ENCODE assay signal across 21 cellular contexts in genomic region chr9:34335376-34335775, GRCh38. TPM values are rescaled to one million over a fixed set of nuclear protein-coding genes. Genes with fewer than 3 reads are reported as not detected.
DNase-seq lines count a peak whose midpoint lies in the region; ATAC-seq, FAIRE-seq and TF ChIP-seq lines count a peak whose summit lies in the region.
"Had no signal": no experiment of that assay in that cellular context is flagged by ENCODE, and none has a peak within 500 bp of the region (broad histone marks: within the 10 kb centered on the region; RNA-seq: fewer than 3 reads in every experiment).

No MANE protein-coding gene starts in this region.

- H4K20me1 ChIP-seq in HepG2 (ENCODE audit: insufficient read depth, low read length): no peaks in the 10 kb centered on the region
- H4K20me1 ChIP-seq in GM23248 (ENCODE audit: insufficient read depth): no peaks in the 10 kb centered on the region
- H4K20me1 ChIP-seq in mammary epithelial cell (ENCODE audit: insufficient read depth, low read length): no peaks in the 10 kb centered on the region

- whole genome bisulfite sequencing in HepG2 (ENCODE audit: low lambda C conversion rate): 88% methylated on average over 4 of the region's 4 CpGs
- 75% methylated on average over 3 of the region's 4 CpGs for WGBS in right lobe of liver (ENCODE audit: insufficient coverage, low coverage, low lambda C conversion rate, missing lambda C conversion rate)
- WGBS in GM23248 (ENCODE audit: low coverage in 1 of 2, low lambda C conversion rate in 2 of 2, missing lambda C conversion rate in 2 of 2), 2 experiments: 55 to 61% methylated on average over 4 of the region's 4 CpGs
- 93% methylated on average over 4 of the region's 4 CpGs for WGBS in mammary epithelial cell (ENCODE audit: low coverage, missing lambda C conversion rate)

- dilution Hi-C loops in mammary epithelial cell (cut with HindIII; ENCODE audit: low sequenced_read_pairs): loop anchor here (5.0 to 10.0 kb wide), 3 partner anchors 42 to 279 kb away; partner anchors contain the start of genes MYORG and RPP25L

- TF ChIP-seq CTCF in HepG2 (CRISPR knock-in tag; IDR thresholded peaks at IDR 0.05): no peak
- TF ChIP-seq CTCF in right lobe of liver (IDR thresholded peaks at IDR 0.05): no peak
- no peak for TF ChIP-seq CTCF in mammary epithelial cell (conservative IDR thresholded peaks at IDR 0.05 in 1 of 2, IDR thresholded peaks at IDR 0.05 in 1 of 2; ENCODE audit: extremely low read depth in 1 of 2, insufficient read depth in 1 of 2, low read depth in 1 of 2, low read length in 2 of 2)

- no peak for ATAC-seq in HepG2
- no peak for ATAC-seq in right lobe of liver
- ATAC-seq: HCT116 had no signal

- H3K9me2 ChIP-seq in GM23248 (ENCODE audit: insufficient read depth): no peaks in the 10 kb centered on the region

- DNase-seq in HepG2 (ENCODE audit: low spot score) (no peak), right lobe of liver (no peak), pons (ENCODE audit: low spot score) (peak; percentile 34), GM19239 (ENCODE audit: insufficient read length, low spot score) (no peak), dermis blood vessel endothelial cell (no peak), GM23248 (no peak), mammary epithelial cell (no peak)
- DNase-seq: COR-L47; DMS 273 treated with DMSO at 0.1 percent for 48 hours; DND-41; KG1; NCI-H1105 treated with DMSO at 0.1 percent for 48 hours; NCI-H1694; NCI-H2107; NCI-H510A; NCI-H748 treated with DMSO at 0.1 percent for 48 hours; NK-92 treated with Interleukin-12 subunit alpha and Interleukin-12 subunit beta, amount 100 ng/mL, for 24 hours; Peyer's patch had no signal

- TF ChIP-seq EP300 in HepG2 (IDR thresholded peaks at IDR 0.05; ENCODE audit: low read depth in 2 of 2, low read length in 2 of 2): no peak
- no peak for TF ChIP-seq EP300 in HepG2 (CRISPR knock-in tag; IDR thresholded peaks at IDR 0.05; ENCODE audit: borderline replicate concordance)

- FAIRE-seq in HepG2 (lab: Jason Lieb, UNC): no peak
- no peak for FAIRE-seq in GM19239 (lab: Jason Lieb, UNC)

- no peaks in the 10 kb centered on the region; the same call in 1 of the 2 replicates for H3F3A ChIP-seq in GM23248 (ENCODE audit: insufficient read depth)

- H3K9ac ChIP-seq in HepG2 (ENCODE audit: insufficient read depth, low read depth, low read length): peak overlapping the region; percentile 59
- H3K9ac ChIP-seq in iPS-20b (ENCODE audit: low read depth, low read length): peak overlapping the region; percentile 1; the same call in 1 of the 2 replicates
- no peak overlapping the region for H3K9ac ChIP-seq in GM23248
- no peak overlapping the region for H3K9ac ChIP-seq in mammary epithelial cell (ENCODE audit: insufficient read depth, low read length)

- peaks cover 2% of the 10 kb centered on the region for H3K79me2 ChIP-seq in HepG2 (ENCODE audit: insufficient read depth, low read length)
- peaks cover 56% of the 10 kb centered on the region for H3K79me2 ChIP-seq in GM23248 (ENCODE audit: insufficient read depth)
- H3K79me2 ChIP-seq in mammary epithelial cell (ENCODE audit: insufficient read depth, low read length): peaks cover 48% of the 10 kb centered on the region

- POLR2A ChIA-PET in HepG2 (lab: Yijun Ruan, JAX): interaction anchor here (2.2 to 7.6 kb wide), 5 partner anchors 12 to 167 kb away, joined by 10 to 162 read pairs (median 18); partner anchors contain the start of gene MYORG

- no peak overlapping the region for H2AFZ ChIP-seq in HepG2 (ENCODE audit: low read length)
- H2AFZ ChIP-seq in GM23248: no peak overlapping the region
- H2AFZ ChIP-seq in mammary epithelial cell (ENCODE audit: low read depth, low read length): no peak overlapping the region

- CTCF ChIA-PET in HepG2 (lab: Yijun Ruan, JAX; ENCODE audit: low intra/inter-chr PET ratio, low total read pairs): interaction anchor here (7.1 kb wide), 1 partner anchor 43 kb away, joined by 143 read pairs; the partner anchor contains the start of gene MYORG
- CTCF ChIA-PET in mammary epithelial cell (lab: Charles Lee; ENCODE audit: low non-redundant PET): interaction anchor here (0.5 kb wide), 1 partner anchor 82 kb away, joined by 3 read pairs; no protein-coding TSS in a partner anchor

- TF ChIP-seq RAD21 in HepG2 (CRISPR knock-in tag; IDR thresholded peaks at IDR 0.05): no peak

- H3K4me2 ChIP-seq in HepG2 (ENCODE audit: low read depth, low read length) (peak overlapping the region; percentile 71), GM23248 (ENCODE audit: unreplicated experiment) (no peak overlapping the region), mammary epithelial cell (ENCODE audit: insufficient read depth, low read depth, low read length) (no peak overlapping the region)

- intact Hi-C loops in HepG2 (cut with micrococcal nuclease; ENCODE audit: unreplicated experiment) (loop anchor here (10.0 kb wide), 1 partner anchor 169 kb away; no protein-coding TSS in a partner anchor), right lobe of liver (cut with DNase I) (loop anchor here in 1 of 2 donors (5.0 kb wide), 1 partner anchor 37 kb away; no protein-coding TSS in a partner anchor), mammary epithelial cell (cut with micrococcal nuclease) (no loop called here)

- no peaks in the 10 kb centered on the region for H3K27me3 ChIP-seq in HepG2 (ENCODE audit: control insufficient read depth in 1 of 2, insufficient read depth in 2 of 2, low read length in 2 of 2)
- no peaks in the 10 kb centered on the region for H3K27me3 ChIP-seq in right lobe of liver
- H3K27me3 ChIP-seq in iPS-20b (ENCODE audit: insufficient read depth, low read length): no peaks in the 10 kb centered on the region
- no peaks in the 10 kb centered on the region for H3K27me3 ChIP-seq in GM23248 (replicated peaks; ENCODE audit: insufficient read depth)
- H3K27me3 ChIP-seq in mammary epithelial cell (ENCODE audit: insufficient read depth, low read length): no peaks in the 10 kb centered on the region
- H3K27me3 ChIP-seq: Peyer's patch had no signal

- TF ChIP-seq POLR2A in HepG2 (IDR thresholded peaks at IDR 0.05; ENCODE audit: insufficient read depth in 1 of 2, low read depth in 2 of 2, low read length in 2 of 2) (no peak), right lobe of liver (IDR thresholded peaks at IDR 0.05) (no peak)

- in situ Hi-C loops in HepG2 (cut with HindIII; ENCODE audit: extremely low pct_ligation_motif_present, low pct_unique_long_range_greater_than_20kb): no loop called here
- in situ Hi-C loops in GM23248 (cut with MboI): no loop called here
- in situ Hi-C loops in mammary epithelial cell (cut with MboI; ENCODE audit: low sequenced_read_pairs in 2 of 2): no loop called here

- no TSS peak for BruUV-seq in HepG2 (replicated peaks; lab: Mats Ljungman, UMichigan)
- BruUV-seq in mammary epithelial cell (replicated peaks; lab: Mats Ljungman, UMichigan): no TSS peak

- H3K27ac ChIP-seq in HepG2 (ENCODE audit: extremely low read length, insufficient read depth, low read length): peak overlapping the region; percentile 68
- H3K27ac ChIP-seq in right lobe of liver: no peak overlapping the region
- H3K27ac ChIP-seq in iPS-20b (ENCODE audit: low read length): no peak overlapping the region
- no peak overlapping the region for H3K27ac ChIP-seq in GM23248
- H3K27ac ChIP-seq in mammary epithelial cell (ENCODE audit: insufficient read depth, low read depth, low read length): no peak overlapping the region
- H3K27ac ChIP-seq: 22Rv1, Peyer's patch had no signal

- peaks cover 52% of the 10 kb centered on the region for H3K4me1 ChIP-seq in HepG2 (ENCODE audit: insufficient read depth, low read length)
- peaks cover 0 to 29% (median 6%) of the 10 kb centered on the region in 4 donors for H3K4me1 ChIP-seq in right lobe of liver
- peaks cover 14% of the 10 kb centered on the region for H3K4me1 ChIP-seq in iPS-20b (ENCODE audit: insufficient read depth, low read length)
- 0 out of 2 replicates have a peak, but pooled peaks cover 5% of the 10 kb centered on the region for H3K4me1 ChIP-seq in GM23248 (ENCODE audit: insufficient read depth)
- peaks cover 28% of the 10 kb centered on the region for H3K4me1 ChIP-seq in mammary epithelial cell (ENCODE audit: insufficient read depth, low read length)

- H3K36me3 ChIP-seq in HepG2 (replicated peaks in 1 of 2; ENCODE audit: control insufficient read depth in 1 of 2, insufficient read depth in 2 of 2, low read length in 2 of 2) (peaks cover 10 to 12% of the 10 kb centered on the region in 2 experiments), right lobe of liver (peaks cover 0 to 10% (median 3%) of the 10 kb centered on the region in 4 donors), iPS-20b (ENCODE audit: insufficient read depth, low read depth, low read length) (peaks cover 18% of the 10 kb centered on the region), GM23248 (ENCODE audit: low read depth) (peaks cover 10% of the 10 kb centered on the region; the same call in 1 of the 2 replicates), mammary epithelial cell (ENCODE audit: insufficient read depth, low read length) (peaks cover 8% of the 10 kb centered on the region)

- H3K4me3 ChIP-seq in HepG2 (replicated peaks in 1 of 3; ENCODE audit: insufficient read depth in 1 of 3, low read depth in 2 of 3, low read length in 3 of 3): no peak overlapping the region
- H3K4me3 ChIP-seq in right lobe of liver: no peak overlapping the region
- H3K4me3 ChIP-seq in iPS-20b (ENCODE audit: low read length): no peak overlapping the region
- no peak overlapping the region for H3K4me3 ChIP-seq in GM23248
- H3K4me3 ChIP-seq in mammary epithelial cell (replicated peaks in 1 of 3; ENCODE audit: insufficient read depth in 1 of 3, low read depth in 2 of 3, low read length in 3 of 3): no peak overlapping the region
- H3K4me3 ChIP-seq: Peyer's patch had no signal

- H3K9me3 ChIP-seq in HepG2 (ENCODE audit: low read length) (no peaks in the 10 kb centered on the region), right lobe of liver (no peaks in the 10 kb centered on the region), iPS-20b (ENCODE audit: insufficient read depth, low read depth, low read length) (no peaks in the 10 kb centered on the region), GM23248 (ENCODE audit: low read depth) (no peaks in the 10 kb centered on the region), mammary epithelial cell (replicated peaks; ENCODE audit: insufficient read depth, low read length) (no peaks in the 10 kb centered on the region)
- H3K9me3 ChIP-seq: Peyer's patch had no signal

RNA-seq across cellular contexts. Expression of gene NUDT2, which starts 6.0 kb away (rescaled TPM):
- total RNA-seq in HepG2 (2016; rRNA removed; fragmentation: Illumina TruSeq; extraction: Trizol): 19.9 and 28.0 TPM in 2 replicates
- 10.3 and 10.9 TPM in 2 replicates for total RNA-seq in HepG2 (2016; cell fraction: cytosol; rRNA removed; fragmentation: Illumina TruSeq; extraction: Trizol; ENCODE audit: low read depth)
- 19.3 and 30.3 TPM in 2 replicates for total RNA-seq in HepG2 (2016; cell fraction: insoluble cytoplasmic fraction; rRNA removed; fragmentation: Illumina TruSeq; extraction: Trizol)
- 15.4 and 16.7 TPM in 2 replicates for total RNA-seq in HepG2 (2016; cell fraction: membrane; rRNA removed; fragmentation: Illumina TruSeq; extraction: Trizol)
- 7.0 and 9.3 TPM in 2 replicates for total RNA-seq in HepG2 (2016; cell fraction: nucleus; rRNA removed; fragmentation: Illumina TruSeq; extraction: Trizol)
- 19.9 and 24.6 TPM in 2 replicates for polyA plus RNA-seq in HepG2 (2011; rRNA removed)
- 24.3 and 27.3 TPM in 2 replicates for polyA plus RNA-seq in HepG2 (2011; cell fraction: cytosol; rRNA removed)
- 6.9 and 7.0 TPM in 2 replicates for polyA plus RNA-seq in HepG2 (2011; cell fraction: nucleus; rRNA removed)
- 11.3 and 13.8 TPM in 2 replicates for polyA plus RNA-seq in HepG2 (2012)
- polyA plus RNA-seq in HepG2 (2016; cell fraction: cytosol; fragmentation: Illumina TruSeq; extraction: Trizol; ENCODE audit: low read depth): 7.8 and 8.4 TPM in 2 replicates
- polyA plus RNA-seq in HepG2 (2016; cell fraction: insoluble cytoplasmic fraction; fragmentation: Illumina TruSeq; extraction: Trizol; ENCODE audit: low read depth): 22.0 and 27.3 TPM in 2 replicates
- polyA plus RNA-seq in HepG2 (2016; cell fraction: membrane; fragmentation: Illumina TruSeq; extraction: Trizol; ENCODE audit: low read depth): 11.0 and 15.4 TPM in 2 replicates
- 13.5 and 15.5 TPM in 2 replicates for polyA plus RNA-seq in HepG2 (2016; cell fraction: nucleus; fragmentation: Illumina TruSeq; extraction: Trizol; ENCODE audit: insufficient read depth, low read depth)
- polyA minus RNA-seq in HepG2 (2011; rRNA and poly(A)+ RNA removed; ENCODE audit: low replicate concordance): 12.3 and 17.3 TPM in 2 replicates
- 3.1 and 4.8 TPM in 2 replicates for polyA minus RNA-seq in HepG2 (2011; cell fraction: cytosol; rRNA and poly(A)+ RNA removed)
- polyA minus RNA-seq in HepG2 (2011; cell fraction: nucleus; rRNA and poly(A)+ RNA removed): 3.5 and 5.1 TPM in 2 replicates
- total RNA-seq in right lobe of liver: 10 to 100 TPM in 4 of 6 experiments, 1 to 10 TPM in 2; 4.9 to 13.7 (median 11.2) TPM
- total RNA-seq in dermis blood vessel endothelial cell: 24.7 and 61.9 TPM in 2 replicates
- total RNA-seq in GM23248 (2014; rRNA removed; shearing (Covaris generic)): 7.6 and 12.5 TPM in 2 replicates
- 14.3 and 17.6 TPM in 2 replicates for polyA plus RNA-seq in GM23248 (2016; fragmentation: Nextera tagmentation; extraction: Ambion mirVana)
- total RNA-seq in mammary epithelial cell: 10 to 100 TPM; 17.8 to 22.9 TPM
- polyA plus RNA-seq in mammary epithelial cell: 60.3 TPM
- 15.3 TPM for polyA minus RNA-seq in mammary epithelial cell

RNA-seq across cellular contexts. Expression of gene KIF24, which starts 6.3 kb away (rescaled TPM):
- total RNA-seq in HepG2 (2016; rRNA removed; fragmentation: Illumina TruSeq; extraction: Trizol): 2.8 and 3.0 TPM in 2 replicates
- 0.61 and 0.79 TPM in 2 replicates for total RNA-seq in HepG2 (2016; cell fraction: cytosol; rRNA removed; fragmentation: Illumina TruSeq; extraction: Trizol; ENCODE audit: low read depth)
- 2.9 and 3.1 TPM in 2 replicates for total RNA-seq in HepG2 (2016; cell fraction: insoluble cytoplasmic fraction; rRNA removed; fragmentation: Illumina TruSeq; extraction: Trizol)
- 0.96 and 1.1 TPM in 2 replicates for total RNA-seq in HepG2 (2016; cell fraction: membrane; rRNA removed; fragmentation: Illumina TruSeq; extraction: Trizol)
- 4.0 and 4.2 TPM in 2 replicates for total RNA-seq in HepG2 (2016; cell fraction: nucleus; rRNA removed; fragmentation: Illumina TruSeq; extraction: Trizol)
- 1.1 TPM in 2 replicates for polyA plus RNA-seq in HepG2 (2011; rRNA removed)
- 0.53 and 0.70 TPM in 2 replicates for polyA plus RNA-seq in HepG2 (2011; cell fraction: cytosol; rRNA removed)
- 1.7 and 1.9 TPM in 2 replicates for polyA plus RNA-seq in HepG2 (2011; cell fraction: nucleus; rRNA removed)
- 0.40 and 0.67 TPM in 2 replicates for polyA plus RNA-seq in HepG2 (2012)
- polyA plus RNA-seq in HepG2 (2016; cell fraction: cytosol; fragmentation: Illumina TruSeq; extraction: Trizol; ENCODE audit: low read depth): 0.29 and 0.34 TPM in 2 replicates
- 1.7 and 2.2 TPM in 2 replicates for polyA plus RNA-seq in HepG2 (2016; cell fraction: insoluble cytoplasmic fraction; fragmentation: Illumina TruSeq; extraction: Trizol; ENCODE audit: low read depth)
- polyA plus RNA-seq in HepG2 (2016; cell fraction: membrane; fragmentation: Illumina TruSeq; extraction: Trizol; ENCODE audit: low read depth): 0.55 and 0.58 TPM in 2 replicates
- 3.6 and 4.2 TPM in 2 replicates for polyA plus RNA-seq in HepG2 (2016; cell fraction: nucleus; fragmentation: Illumina TruSeq; extraction: Trizol; ENCODE audit: insufficient read depth, low read depth)
- 2.8 and 24.8 TPM in 2 replicates for polyA minus RNA-seq in HepG2 (2011; rRNA and poly(A)+ RNA removed; ENCODE audit: low replicate concordance)
- 0.89 and 1.1 TPM in 2 replicates for polyA minus RNA-seq in HepG2 (2011; cell fraction: cytosol; rRNA and poly(A)+ RNA removed)
- 2.9 and 4.0 TPM in 2 replicates for polyA minus RNA-seq in HepG2 (2011; cell fraction: nucleus; rRNA and poly(A)+ RNA removed)
- total RNA-seq in right lobe of liver: under 1 TPM; 0.14 to 0.74 (median 0.24) TPM
- total RNA-seq in dermis blood vessel endothelial cell: 1.0 and 5.6 TPM in 2 replicates
- total RNA-seq in GM23248 (2014; rRNA removed; shearing (Covaris generic)): 1.1 and 1.6 TPM in 2 replicates
- 0.95 and 0.99 TPM in 2 replicates for polyA plus RNA-seq in GM23248 (2016; fragmentation: Nextera tagmentation; extraction: Ambion mirVana)
- total RNA-seq in mammary epithelial cell: 1 to 10 TPM; 1.3 to 3.9 TPM
- 3.4 TPM for polyA plus RNA-seq in mammary epithelial cell
- polyA minus RNA-seq in mammary epithelial cell: 11.4 TPM

RNA-seq across cellular contexts. Expression of gene MYORG, which starts 41.3 kb away (rescaled TPM):
- 14.3 and 22.4 TPM in 2 replicates for total RNA-seq in HepG2 (2016; rRNA removed; fragmentation: Illumina TruSeq; extraction: Trizol)
- 1.7 and 2.0 TPM in 2 replicates for total RNA-seq in HepG2 (2016; cell fraction: cytosol; rRNA removed; fragmentation: Illumina TruSeq; extraction: Trizol; ENCODE audit: low read depth)
- 12.6 and 22.5 TPM in 2 replicates for total RNA-seq in HepG2 (2016; cell fraction: insoluble cytoplasmic fraction; rRNA removed; fragmentation: Illumina TruSeq; extraction: Trizol)
- 9.5 and 9.9 TPM in 2 replicates for total RNA-seq in HepG2 (2016; cell fraction: membrane; rRNA removed; fragmentation: Illumina TruSeq; extraction: Trizol)
- 28.9 and 34.2 TPM in 2 replicates for total RNA-seq in HepG2 (2016; cell fraction: nucleus; rRNA removed; fragmentation: Illumina TruSeq; extraction: Trizol)
- 11.1 and 11.9 TPM in 2 replicates for polyA plus RNA-seq in HepG2 (2011; rRNA removed)
- polyA plus RNA-seq in HepG2 (2011; cell fraction: cytosol; rRNA removed): 12.3 and 12.9 TPM in 2 replicates
- polyA plus RNA-seq in HepG2 (2011; cell fraction: nucleus; rRNA removed): 10.1 and 11.3 TPM in 2 replicates
- 29.5 and 34.5 TPM in 2 replicates for polyA plus RNA-seq in HepG2 (2012)
- 1.9 and 2.0 TPM in 2 replicates for polyA plus RNA-seq in HepG2 (2016; cell fraction: cytosol; fragmentation: Illumina TruSeq; extraction: Trizol; ENCODE audit: low read depth)
- polyA plus RNA-seq in HepG2 (2016; cell fraction: insoluble cytoplasmic fraction; fragmentation: Illumina TruSeq; extraction: Trizol; ENCODE audit: low read depth): 14.7 and 17.6 TPM in 2 replicates
- 4.6 and 5.0 TPM in 2 replicates for polyA plus RNA-seq in HepG2 (2016; cell fraction: membrane; fragmentation: Illumina TruSeq; extraction: Trizol; ENCODE audit: low read depth)
- 47.4 and 50.2 TPM in 2 replicates for polyA plus RNA-seq in HepG2 (2016; cell fraction: nucleus; fragmentation: Illumina TruSeq; extraction: Trizol; ENCODE audit: insufficient read depth, low read depth)
- polyA minus RNA-seq in HepG2 (2011; rRNA and poly(A)+ RNA removed; ENCODE audit: low replicate concordance): 4.7 and 30.4 TPM in 2 replicates
- polyA minus RNA-seq in HepG2 (2011; cell fraction: cytosol; rRNA and poly(A)+ RNA removed): 24.9 and 26.6 TPM in 2 replicates
- 5.0 and 6.7 TPM in 2 replicates for polyA minus RNA-seq in HepG2 (2011; cell fraction: nucleus; rRNA and poly(A)+ RNA removed)
- total RNA-seq in right lobe of liver: 10 to 100 TPM; 27.1 to 73.6 (median 36.0) TPM
- 4.9 and 8.0 TPM in 2 replicates for total RNA-seq in dermis blood vessel endothelial cell
- total RNA-seq in GM23248 (2014; rRNA removed; shearing (Covaris generic)): 0.13 and 1.1 TPM in 2 replicates
- polyA plus RNA-seq in GM23248 (2016; fragmentation: Nextera tagmentation; extraction: Ambion mirVana): 0.72 and 0.73 TPM in 2 replicates
- 10 to 100 TPM; 23.8 to 35.0 TPM for total RNA-seq in mammary epithelial cell
- 7.5 TPM for polyA plus RNA-seq in mammary epithelial cell
- polyA minus RNA-seq in mammary epithelial cell: 26.8 TPM

Comparison
In these comparisons a context has a peak if more than half of its experiments do, and no peak if none do; other contexts are left out.
1. H3K9ac ChIP-seq: peak in HepG2 (single experiment) and iPS-20b (single experiment); none in GM23248 (single experiment) and mammary epithelial cell (single experiment).